ENCODE assay signal across 12 cellular contexts in genomic region chr5:172717481-172718195, GRCh38. TPM values are rescaled to one million over a fixed set of nuclear protein-coding genes. Genes with fewer than 3 reads are reported as not detected.
DNase-seq lines count a peak whose midpoint lies in the region; ATAC-seq and TF ChIP-seq lines count a peak whose summit lies in the region.
"Had no signal": no experiment of that assay in that cellular context is flagged by ENCODE, and none has a peak within 500 bp of the region (broad histone marks: within the 10 kb centered on the region; RNA-seq: fewer than 3 reads in every experiment).

No MANE protein-coding gene starts in this region.

- no peaks in the 10 kb centered on the region for H3K9me2 ChIP-seq in PC-9 (ENCODE audit: insufficient read depth)

- DNase-seq in CD4-positive, alpha-beta memory T cell = no peak
- no peak for DNase-seq in PC-9
- peak in 1 of 3 donors; percentile 40 for DNase-seq in right cardiac atrium
- DNase-seq in immature natural killer cell = no peak
- DNase-seq in activated T-cell treated with anti-CD3 and anti-CD28 coated beads, Interleukin-2, amount 50 U/mL, for 1 hour = no peak
- DNase-seq in NCI-H748 treated with DMSO at 0.1 percent for 48 hours (lab: John Stamatoyannopoulos, UW) = no peak

- no peaks in the 10 kb centered on the region for H3K79me2 ChIP-seq in PC-9 (ENCODE audit: low read depth)

- H3K4me2 ChIP-seq in PC-9 = 0 out of 2 replicates have a peak overlapping the region, but pooled peaks have one; percentile 41

- H3K4me1 Mint-ChIP-seq in CD4-positive, alpha-beta memory T cell = peaks cover 21 to 39% (median 26%) of the 10 kb centered on the region in 4 donors
- H3K4me1 Mint-ChIP-seq in immature natural killer cell = peaks cover 22 to 23% of the 10 kb centered on the region in 2 donors

- no peaks in the 10 kb centered on the region for H4K20me1 ChIP-seq in PC-9 (ENCODE audit: insufficient read depth)

- H3K36me3 Mint-ChIP-seq in CD4-positive, alpha-beta memory T cell = no peaks in the 10 kb centered on the region
- no peaks in the 10 kb centered on the region for H3K36me3 Mint-ChIP-seq in immature natural killer cell
- H3K36me3 Mint-ChIP-seq: activated naive CD8-positive, alpha-beta T cell treated with anti-CD3 and anti-CD28 coated beads, Interleukin-2, amount 10 ng/mL, durations not matched to agents 7 days and 5 days had no signal

- CTCF ChIA-PET in CD4-positive, alpha-beta memory T cell (lab: Charles Lee; ENCODE audit: partially characterized antibody) = interaction anchor here (0.7 to 2.0 kb wide), 31 partner anchors 7 to 427 kb away, joined by 3 to 55 read pairs (median 4); partner anchors contain the start of genes BNIP1 and DUSP1
- CTCF ChIA-PET in PC-9 (lab: Charles Lee) = interaction anchor here (0.9 to 1.2 kb wide), 4 partner anchors 15 to 214 kb away, joined by 3 to 10 read pairs (median 4); no protein-coding TSS in a partner anchor

- WGBS in right cardiac atrium = 62% methylated on average over 16 of the region's 16 CpGs

- H3K4me1 ChIP-seq in CD4-positive, alpha-beta memory T cell (ENCODE audit: insufficient read depth, low read length) = peaks cover 25% of the 10 kb centered on the region
- H3K4me1 ChIP-seq in PC-9 (replicated peaks; ENCODE audit: insufficient read depth) = peaks cover 14% of the 10 kb centered on the region
- H3K4me1 ChIP-seq in right cardiac atrium (ENCODE audit: control insufficient read depth, insufficient read depth, low read length) = peaks cover 15% of the 10 kb centered on the region
- peaks cover 41 to 48% (median 44%) of the 10 kb centered on the region in 3 donors for H3K4me1 ChIP-seq in skeletal muscle tissue (ENCODE audit: control insufficient read depth in 3 of 3, insufficient read depth in 3 of 3, low read length in 3 of 3)

- no peaks in the 10 kb centered on the region for H3K9me3 Mint-ChIP-seq in CD4-positive, alpha-beta memory T cell
- peaks cover 0 to 2% (median 0%) of the 10 kb centered on the region in 6 donors for H3K9me3 Mint-ChIP-seq in immature natural killer cell
- H3K9me3 Mint-ChIP-seq: activated naive CD8-positive, alpha-beta T cell treated with anti-CD3 and anti-CD28 coated beads, Interleukin-2, amount 10 ng/mL, durations not matched to agents 7 days and 5 days; T-helper 2 cell treated with Interferon-gamma antibody and Interleukin-4, amounts not matched to agents 5 μg/mL and 100 μg/mL, for 36 hours had no signal

- TF ChIP-seq CTCF in PC-9 (conservative IDR thresholded peaks at IDR 0.05) = no peak

- H3F3A ChIP-seq in PC-9 (ENCODE audit: insufficient read depth, low read depth) = peaks cover 4% of the 10 kb centered on the region; the same call in 1 of the 2 replicates

- ATAC-seq in right cardiac atrium = no peak
- ATAC-seq in HG03442 (IDR thresholded peaks at IDR 0.05; ENCODE audit: unreplicated experiment) = no peak

- BruUV-seq in PC-9 (replicated peaks; lab: Mats Ljungman, UMichigan) = no TSS peak

- H3K4me3 Mint-ChIP-seq in CD4-positive, alpha-beta memory T cell = no peak overlapping the region
- no peak overlapping the region for H3K4me3 Mint-ChIP-seq in immature natural killer cell
- H3K4me3 Mint-ChIP-seq: activated naive CD8-positive, alpha-beta T cell treated with anti-CD3 and anti-CD28 coated beads, Interleukin-2, amount 10 ng/mL, durations not matched to agents 7 days and 5 days; T-helper 2 cell treated with Interferon-gamma antibody and Interleukin-4, amounts not matched to agents 5 μg/mL and 100 μg/mL, for 36 hours had no signal

- H3K9me3 ChIP-seq in CD4-positive, alpha-beta memory T cell (ENCODE audit: control insufficient read depth in 1 of 2, low read length in 2 of 2) = no peaks in the 10 kb centered on the region
- H3K9me3 ChIP-seq in PC-9 (ENCODE audit: insufficient read depth, low read depth) = no peaks in the 10 kb centered on the region
- H3K9me3 ChIP-seq in right cardiac atrium (ENCODE audit: control insufficient read depth, low read length) = no peaks in the 10 kb centered on the region
- no peaks in the 10 kb centered on the region for H3K9me3 ChIP-seq in skeletal muscle tissue (ENCODE audit: control insufficient read depth in 3 of 3, low read length in 3 of 3)
- H3K9me3 ChIP-seq: MG63, mucosa of descending colon had no signal

- H3K27ac Mint-ChIP-seq in CD4-positive, alpha-beta memory T cell = peak overlapping the region in 6 of 7 donors; percentile 35 to 93 (median 76)
- peak overlapping the region in 1 of 6 donors; percentile 77 for H3K27ac Mint-ChIP-seq in immature natural killer cell

- H3K4me3 ChIP-seq in CD4-positive, alpha-beta memory T cell (ENCODE audit: low read length in 2 of 2) = no peak overlapping the region
- H3K4me3 ChIP-seq in PC-9 (no peak overlapping the region), right cardiac atrium (ENCODE audit: low read length) (no peak overlapping the region), skeletal muscle tissue (ENCODE audit: low read length in 3 of 3) (peak overlapping the region in 1 of 3 donors; percentile 35)
- H3K4me3 ChIP-seq: MG63, mucosa of descending colon had no signal

- H3K27me3 ChIP-seq in CD4-positive, alpha-beta memory T cell (ENCODE audit: insufficient read depth, low read length) = no peaks in the 10 kb centered on the region
- H3K27me3 ChIP-seq in PC-9 (ENCODE audit: insufficient read depth, low read depth) = no peaks in the 10 kb centered on the region
- no peaks in the 10 kb centered on the region for H3K27me3 ChIP-seq in right cardiac atrium (ENCODE audit: control insufficient read depth, insufficient read depth)
- H3K27me3 ChIP-seq in skeletal muscle tissue (ENCODE audit: control insufficient read depth in 3 of 3, insufficient read depth in 3 of 3, low read length in 3 of 3) = no peaks in the 10 kb centered on the region
- H3K27me3 ChIP-seq: MG63 had no signal

- no peak overlapping the region for H2AFZ ChIP-seq in PC-9

- intact Hi-C loops in CD4-positive, alpha-beta memory T cell (cut with micrococcal nuclease) = loop anchor here (1.0 kb wide), 3 partner anchors 48 to 117 kb away; partner anchors contain the start of gene ERGIC1
- intact Hi-C loops in PC-9 (cut with micrococcal nuclease; ENCODE audit: unreplicated experiment) = loop anchor here (1.0 to 5.0 kb wide), 7 partner anchors 48 to 260 kb away; no protein-coding TSS in a partner anchor
- intact Hi-C loops in right cardiac atrium (cut with DNase I) = loop anchor here (2.0 to 10.0 kb wide), 6 partner anchors 49 to 215 kb away; partner anchors contain the start of gene DUSP1 (in 1 of the 4)

- no peaks in the 10 kb centered on the region for H3K36me3 ChIP-seq in CD4-positive, alpha-beta memory T cell (ENCODE audit: insufficient read depth, low read length)
- H3K36me3 ChIP-seq in PC-9 (ENCODE audit: low read depth) = no peaks in the 10 kb centered on the region
- no peaks in the 10 kb centered on the region for H3K36me3 ChIP-seq in skeletal muscle tissue (ENCODE audit: control insufficient read depth in 3 of 3, insufficient read depth in 3 of 3, low read length in 3 of 3)
- H3K36me3 ChIP-seq: MG63 had no signal

- no peak overlapping the region for H3K27ac ChIP-seq in CD4-positive, alpha-beta memory T cell (ENCODE audit: low read depth, low read length)
- H3K27ac ChIP-seq in PC-9 = no peak overlapping the region
- H3K27ac ChIP-seq in right cardiac atrium (ENCODE audit: low read length) = peak overlapping the region; percentile 87
- peak overlapping the region; percentile 10 for H3K27ac ChIP-seq in skeletal muscle tissue (ENCODE audit: low read depth, low read length)

- peak overlapping the region in 1 of 3 donors; percentile 27 for H3K9ac ChIP-seq in skeletal muscle tissue (ENCODE audit: low read depth in 1 of 3, low read length in 3 of 3)

- H3K27me3 Mint-ChIP-seq in CD4-positive, alpha-beta memory T cell = peaks cover 0 to 4% of the 10 kb centered on the region in 2 donors
- H3K27me3 Mint-ChIP-seq in immature natural killer cell (ENCODE audit: low read depth in 3 of 3) = peaks cover 4 to 23% (median 17%) of the 10 kb centered on the region in 3 donors

- POLR2A ChIA-PET in CD4-positive, alpha-beta memory T cell (lab: Charles Lee; ENCODE audit: partially characterized antibody) = interaction anchor here (1.0 to 3.0 kb wide), 7 partner anchors 45 to 266 kb away, joined by 3 to 38 read pairs (median 5); partner anchors contain the start of genes ATP6V0E1 and DUSP1
- POLR2A ChIA-PET in PC-9 (lab: Charles Lee; ENCODE audit: unreplicated experiment) = interaction anchor here (0.6 kb wide), 1 partner anchor 47 kb away, joined by 3 read pairs; no protein-coding TSS in a partner anchor

RNA-seq across cellular contexts. Expression of gene DUSP1, which starts 53.4 kb away (rescaled TPM):
- 10 to 100 TPM; 18.0 to 18.8 TPM for total RNA-seq in CD4-positive, alpha-beta memory T cell
- 100 to 1,000 TPM; 297 to 879 TPM for polyA plus RNA-seq in CD4-positive, alpha-beta memory T cell
- total RNA-seq in PC-9 (2021) (10.3 and 18.4 TPM in 2 replicates), right cardiac atrium (100 to 1,000 TPM in 2 of 4 donors, 10 to 100 TPM in 2; 81.3 to 247 (median 105) TPM), skeletal muscle tissue (67.3 TPM)
- polyA plus RNA-seq in right cardiac atrium (78.7 TPM), immature natural killer cell (1,000 to 10,000 TPM in 1 of 3 donors, 100 to 1,000 TPM in 2; 548 to 1,082 (median 887) TPM)

Comparison
In these comparisons a context has a peak if more than half of its experiments do, and no peak if none do; other contexts are left out.
1. H3K27ac ChIP-seq: peak in right cardiac atrium (single experiment) and skeletal muscle tissue (single experiment); none in CD4-positive, alpha-beta memory T cell (single experiment) and PC-9 (single experiment).